In genomic region chr14:61671086-61671485, GRCh38 we compare ENCODE assay signal across 10 cellular contexts. TPM values are rescaled to one million over a fixed set of nuclear protein-coding genes. Genes with fewer than 3 reads are reported as not detected.
DNase-seq lines count a peak whose midpoint lies in the region; ATAC-seq and TF ChIP-seq lines count a peak whose summit lies in the region.
"Had no signal": no experiment of that assay in that cellular context is flagged by ENCODE, and none has a peak within 500 bp of the region (broad histone marks: within the 10 kb centered on the region; RNA-seq: fewer than 3 reads in every experiment).

No MANE protein-coding gene starts in this region.

- H3K4me1 ChIP-seq in OCI-LY3 (ENCODE audit: low read length): peaks cover 19% of the 10 kb centered on the region
- H3K4me1 ChIP-seq in naive thymus-derived CD4-positive, alpha-beta T cell (ENCODE audit: control insufficient read depth in 2 of 2, insufficient read depth in 2 of 2, low read length in 2 of 2): peaks cover 29 to 66% of the 10 kb centered on the region in 2 donors
- peaks cover 0 to 28% of the 10 kb centered on the region in 2 donors for H3K4me1 ChIP-seq in left lung

- peak overlapping the region; percentile 94 for H2AFZ ChIP-seq in OCI-LY3 (ENCODE audit: low read depth, low read length)

- H4K20me1 ChIP-seq in OCI-LY3 (ENCODE audit: insufficient read depth, low read length): no peaks in the 10 kb centered on the region

- peak overlapping the region; percentile 60 for H3K4me3 ChIP-seq in OCI-LY3 (ENCODE audit: low read length)
- H3K4me3 ChIP-seq in naive thymus-derived CD4-positive, alpha-beta T cell (ENCODE audit: low read length): peak overlapping the region; percentile 24
- H3K4me3 ChIP-seq in left lung: no peak overlapping the region
- H3K4me3 ChIP-seq: lung had no signal

- peak overlapping the region; percentile 71 for H3K27ac ChIP-seq in OCI-LY3 (ENCODE audit: low read length)
- H3K27ac ChIP-seq in naive thymus-derived CD4-positive, alpha-beta T cell (ENCODE audit: low read depth, low read length): peak overlapping the region; percentile 85
- peak overlapping the region in 1 of 2 donors; percentile 65 for H3K27ac ChIP-seq in left lung

- peak overlapping the region; percentile 33; the same call in 1 of the 2 replicates for H3K9ac ChIP-seq in OCI-LY3 (ENCODE audit: low read length)

- intact Hi-C loops in naive thymus-derived CD4-positive, alpha-beta T cell (cut with micrococcal nuclease): loop anchor here (1.0 to 5.0 kb wide), 8 partner anchors 9 to 329 kb away; partner anchors contain the start of genes HIF1A (in 2 of the 2) and SNAPC1 (in 1 of the 2)
- intact Hi-C loops in left lung (cut with DNase I): no loop called here

- ATAC-seq in GM18861 (IDR thresholded peaks at IDR 0.05; ENCODE audit: unreplicated experiment) (peak; percentile 76), HG02623 (IDR thresholded peaks at IDR 0.05; ENCODE audit: unreplicated experiment) (peak; percentile 85), left lung (no peak)
- ATAC-seq in naive thymus-derived CD4-positive, alpha-beta T cell: peak; percentile 97

- POLR2A ChIA-PET in naive thymus-derived CD4-positive, alpha-beta T cell (lab: Charles Lee): interaction anchor here (0.9 to 2.9 kb wide), 8 partner anchors 9 to 348 kb away, joined by 3 to 17 read pairs (median 6); partner anchors contain the start of gene HIF1A

- H3K36me3 ChIP-seq in OCI-LY3 (replicated peaks; ENCODE audit: low read depth, low read length): no peaks in the 10 kb centered on the region
- no peaks in the 10 kb centered on the region for H3K36me3 ChIP-seq in naive thymus-derived CD4-positive, alpha-beta T cell (ENCODE audit: control insufficient read depth in 2 of 3, insufficient read depth in 3 of 3, low read length in 3 of 3)
- no peaks in the 10 kb centered on the region for H3K36me3 ChIP-seq in left lung

- H3K27me3 ChIP-seq in OCI-LY3 (ENCODE audit: low read depth, low read length) (no peaks in the 10 kb centered on the region), left lung (no peaks in the 10 kb centered on the region)
- H3K27me3 ChIP-seq in naive thymus-derived CD4-positive, alpha-beta T cell (ENCODE audit: control insufficient read depth in 2 of 2, insufficient read depth in 2 of 2, low read length in 2 of 2): no peaks in the 10 kb centered on the region

- no peak overlapping the region for H3K27ac Mint-ChIP-seq in naive thymus-derived CD4-positive, alpha-beta T cell
- no peak overlapping the region for H3K27ac Mint-ChIP-seq in type B pancreatic cell
- H3K27ac Mint-ChIP-seq: activated naive CD4-positive, alpha-beta T cell treated with anti-CD3 and anti-CD28 coated beads, Interleukin-2, amount 50 U/mL, for 24 hours had no signal

- H3K9me3 Mint-ChIP-seq in naive thymus-derived CD4-positive, alpha-beta T cell: peaks cover 0 to 4% (median 0%) of the 10 kb centered on the region in 11 donors
- no peaks in the 10 kb centered on the region for H3K9me3 Mint-ChIP-seq in type B pancreatic cell
- H3K9me3 Mint-ChIP-seq: activated naive CD4-positive, alpha-beta T cell treated with anti-CD3 and anti-CD28 coated beads, Interleukin-2, amount 50 U/mL, for 24 hours had no signal

- H3K36me3 Mint-ChIP-seq in naive thymus-derived CD4-positive, alpha-beta T cell: peaks cover 0 to 1% (median 0%) of the 10 kb centered on the region in 5 donors
- H3K36me3 Mint-ChIP-seq in type B pancreatic cell: no peaks in the 10 kb centered on the region
- H3K36me3 Mint-ChIP-seq: activated naive CD4-positive, alpha-beta T cell treated with anti-CD3 and anti-CD28 coated beads, Interleukin-2, amount 50 U/mL, for 24 hours had no signal

- H3K9me3 ChIP-seq in OCI-LY3 (ENCODE audit: insufficient read depth, low read length) (no peaks in the 10 kb centered on the region), left lung (no peaks in the 10 kb centered on the region)
- no peaks in the 10 kb centered on the region for H3K9me3 ChIP-seq in naive thymus-derived CD4-positive, alpha-beta T cell (ENCODE audit: control insufficient read depth in 2 of 3, low read length in 3 of 3)

- peak overlapping the region; percentile 70 for H3K4me2 ChIP-seq in OCI-LY3 (ENCODE audit: low read length)

- no peaks in the 10 kb centered on the region for H3K79me2 ChIP-seq in OCI-LY3 (ENCODE audit: low read length)

- peak in 7 of 9 donors; percentile 67 to 87 (median 82) for DNase-seq in naive thymus-derived CD4-positive, alpha-beta T cell
- DNase-seq in left lung (no peak), NCI-H187 treated with DMSO at 0.1 percent for 48 hours (lab: John Stamatoyannopoulos, UW) (no peak), type B pancreatic cell (ENCODE audit: extremely low spot score, unreplicated experiment) (no peak), NCI-H2171 treated with DMSO at 0.1 percent for 48 hours (lab: John Stamatoyannopoulos, UW) (no peak)

- no peaks in the 10 kb centered on the region for H3K27me3 Mint-ChIP-seq in naive thymus-derived CD4-positive, alpha-beta T cell
- H3K27me3 Mint-ChIP-seq in type B pancreatic cell: no peaks in the 10 kb centered on the region
- H3K27me3 Mint-ChIP-seq: activated naive CD4-positive, alpha-beta T cell treated with anti-CD3 and anti-CD28 coated beads, Interleukin-2, amount 50 U/mL, for 24 hours had no signal

- CTCF ChIA-PET in naive thymus-derived CD4-positive, alpha-beta T cell (lab: Charles Lee): no interaction called here

- H3K4me3 Mint-ChIP-seq in naive thymus-derived CD4-positive, alpha-beta T cell: peak overlapping the region in 1 of 10 donors; percentile 68
- H3K4me3 Mint-ChIP-seq in type B pancreatic cell: no peak overlapping the region
- H3K4me3 Mint-ChIP-seq: activated naive CD4-positive, alpha-beta T cell treated with anti-CD3 and anti-CD28 coated beads, Interleukin-2, amount 50 U/mL, for 24 hours had no signal

- H3K4me1 Mint-ChIP-seq in naive thymus-derived CD4-positive, alpha-beta T cell: peaks cover 5 to 23% (median 18%) of the 10 kb centered on the region in 7 donors
- no peaks in the 10 kb centered on the region for H3K4me1 Mint-ChIP-seq in type B pancreatic cell (ENCODE audit: unreplicated experiment)

- TF ChIP-seq CTCF in OCI-LY3 (IDR thresholded peaks at IDR 0.05; ENCODE audit: low read depth, low read length) (no peak), left lung (IDR thresholded peaks at IDR 0.05) (no peak), type B pancreatic cell (conservative IDR thresholded peaks at IDR 0.05) (no peak)

RNA-seq across cellular contexts. Expression of gene HIF1A, which starts 24.2 kb away (rescaled TPM):
- total RNA-seq in naive thymus-derived CD4-positive, alpha-beta T cell: 100 to 1,000 TPM in 4 of 5 experiments, 10 to 100 TPM in 1; 88.8 to 358 (median 143) TPM
- polyA plus RNA-seq in naive thymus-derived CD4-positive, alpha-beta T cell: 10 to 100 TPM; 75.1 to 98.4 TPM
- total RNA-seq in left lung: 100 to 1,000 TPM; 145 to 272 TPM
- 110 and 114 TPM in 2 replicates for total RNA-seq in type B pancreatic cell (ENCODE audit: low replicate concordance)

Comparison
In these comparisons a context has a peak if more than half of its experiments do, and no peak if none do; other contexts are left out.
1. H3K4me3 ChIP-seq: peak in OCI-LY3 (single experiment) and naive thymus-derived CD4-positive, alpha-beta T cell (single experiment); none in left lung (0 of 2).
2. DNase-seq: peak in naive thymus-derived CD4-positive, alpha-beta T cell (7 of 9); none in left lung (0 of 2), NCI-H187 treated with DMSO at 0.1 percent for 48 hours (single experiment), type B pancreatic cell (single experiment) and NCI-H2171 treated with DMSO at 0.1 percent for 48 hours (single experiment).
3. intact Hi-C loops: an anchor here in naive thymus-derived CD4-positive, alpha-beta T cell (1.0 to 5.0 kb wide); none called in left lung.